10 cellular contexts compared by ENCODE assay signal in genomic region chr19:33883869-33884519, GRCh38.
A peak's percentile ranks its signal among the peaks of the same experiment; 100 is the strongest.
DNase-seq lines count a peak whose midpoint lies in the region; ATAC-seq, FAIRE-seq and TF ChIP-seq lines count a peak whose summit lies in the region.
"Had no signal": no experiment of that assay in that cellular context is flagged by ENCODE, and none has a peak within 500 bp of the region (broad histone marks: within the 10 kb centered on the region; RNA-seq: fewer than 3 reads in every experiment).

No MANE protein-coding gene starts in this region.

- no peaks in the 10 kb centered on the region for H3K36me3 Mint-ChIP-seq in astrocyte (ENCODE audit: low read depth, unreplicated experiment)
- no peaks in the 10 kb centered on the region for H3K36me3 Mint-ChIP-seq in T-helper 2 cell treated with Interferon-gamma antibody and Interleukin-4, amounts not matched to agents 5 μg/mL and 100 μg/mL, for 36 hours (ENCODE audit: low read depth)

- H3K9me3 ChIP-seq in HUES64 (ENCODE audit: insufficient read depth, low read depth, low read length) = no peaks in the 10 kb centered on the region
- no peaks in the 10 kb centered on the region for H3K9me3 ChIP-seq in astrocyte (ENCODE audit: insufficient read depth, low read depth, low read length)
- no peaks in the 10 kb centered on the region for H3K9me3 ChIP-seq in iPS-20b (ENCODE audit: insufficient read depth, low read depth, low read length)

- FAIRE-seq in astrocyte (lab: Jason Lieb, UNC) = no peak

- H3K4me1 ChIP-seq in HUES64 (ENCODE audit: insufficient read depth, low read length) (peaks cover 28% of the 10 kb centered on the region), astrocyte (ENCODE audit: insufficient read depth, low read length) (peaks cover 4% of the 10 kb centered on the region), iPS-20b (ENCODE audit: insufficient read depth, low read length) (peaks cover 11% of the 10 kb centered on the region)

- H3K9me3 Mint-ChIP-seq in astrocyte (ENCODE audit: unreplicated experiment) = peaks cover 2% of the 10 kb centered on the region
- no peaks in the 10 kb centered on the region for H3K9me3 Mint-ChIP-seq in T-helper 2 cell treated with Interferon-gamma antibody and Interleukin-4, amounts not matched to agents 5 μg/mL and 100 μg/mL, for 36 hours

- peak overlapping the region; percentile 64 for H2AFZ ChIP-seq in astrocyte (ENCODE audit: low read depth, low read length)

- peak overlapping the region; percentile 6; the same call in 1 of the 2 replicates for H3K9ac ChIP-seq in HUES64 (ENCODE audit: low read depth, low read length)
- H3K9ac ChIP-seq in astrocyte (ENCODE audit: low read length) = no peak overlapping the region
- H3K9ac ChIP-seq in iPS-20b (ENCODE audit: low read depth, low read length) = peak overlapping the region; percentile 77; the same call in 1 of the 2 replicates

- no peaks in the 10 kb centered on the region for H3K36me3 ChIP-seq in HUES64 (ENCODE audit: insufficient read depth, low read length)
- no peaks in the 10 kb centered on the region for H3K36me3 ChIP-seq in astrocyte (ENCODE audit: insufficient read depth, low read length)
- H3K36me3 ChIP-seq in iPS-20b (ENCODE audit: insufficient read depth, low read depth, low read length) = no peaks in the 10 kb centered on the region

- H3K4me3 ChIP-seq in HUES64 (ENCODE audit: low read length) (peak overlapping the region; percentile 5; the same call in 1 of the 2 replicates), astrocyte (ENCODE audit: insufficient read depth, low read depth, low read length) (no peak overlapping the region), iPS-20b (ENCODE audit: low read length) (peak overlapping the region; percentile 54), skeletal muscle cell (ENCODE audit: low read depth, low read length) (peak overlapping the region; percentile 0)

- H3K27me3 ChIP-seq in HUES64 (ENCODE audit: insufficient read depth, low read length) (no peaks in the 10 kb centered on the region), astrocyte (ENCODE audit: insufficient read depth, low read length) (no peaks in the 10 kb centered on the region), iPS-20b (ENCODE audit: insufficient read depth, low read length) (no peaks in the 10 kb centered on the region)

- no peak for TF ChIP-seq CTCF in astrocyte (IDR thresholded peaks at IDR 0.05; ENCODE audit: insufficient read depth, low read depth, low read length)

- no peak overlapping the region for H3K4me3 Mint-ChIP-seq in astrocyte (ENCODE audit: unreplicated experiment)
- H3K4me3 Mint-ChIP-seq in T-helper 2 cell treated with Interferon-gamma antibody and Interleukin-4, amounts not matched to agents 5 μg/mL and 100 μg/mL, for 36 hours = no peak overlapping the region

- no peak for ATAC-seq in HG02623 (IDR thresholded peaks at IDR 0.05; ENCODE audit: unreplicated experiment)

- no peaks in the 10 kb centered on the region for H4K20me1 ChIP-seq in astrocyte (ENCODE audit: insufficient read depth, low read length)

- peak overlapping the region; percentile 82 for H3K27ac ChIP-seq in HUES64 (ENCODE audit: low read depth, low read length)
- H3K27ac ChIP-seq in astrocyte (ENCODE audit: low read depth, low read length) = no peak overlapping the region
- H3K27ac ChIP-seq in iPS-20b (ENCODE audit: low read length) = peak overlapping the region; percentile 4

- H3K27ac Mint-ChIP-seq in astrocyte (ENCODE audit: unreplicated experiment) = peak overlapping the region; percentile 64
- H3K27ac Mint-ChIP-seq in T-helper 2 cell treated with Interferon-gamma antibody and Interleukin-4, amounts not matched to agents 5 μg/mL and 100 μg/mL, for 36 hours = no peak overlapping the region

- peak overlapping the region; percentile 61 for H3K4me2 ChIP-seq in astrocyte (ENCODE audit: low read length)

- no peak for DNase-seq in astrocyte (ENCODE audit: low read depth)
- DNase-seq in skeletal muscle cell (ENCODE audit: low read depth) = no peak
- DNase-seq in cerebellum (ENCODE audit: low spot score) = no peak
- DNase-seq in nucleus accumbens (lab: John Stamatoyannopoulos, UW) = no peak
- DNase-seq in T-helper 2 cell treated with Interferon-gamma antibody and Interleukin-4, amounts not matched to agents 5 μg/mL and 100 μg/mL, for 36 hours (ENCODE audit: low spot score) = no peak
- DNase-seq: foreskin melanocyte, NCI-H2107 had no signal

- peaks cover 12% of the 10 kb centered on the region for H3K27me3 Mint-ChIP-seq in astrocyte (ENCODE audit: low read depth, unreplicated experiment)
- H3K27me3 Mint-ChIP-seq in T-helper 2 cell treated with Interferon-gamma antibody and Interleukin-4, amounts not matched to agents 5 μg/mL and 100 μg/mL, for 36 hours (ENCODE audit: low read depth) = peaks cover 3% of the 10 kb centered on the region

- 9% methylated on average over 12 of the region's 12 CpGs for WGBS in HUES64

- peaks cover 5% of the 10 kb centered on the region for H3K4me1 Mint-ChIP-seq in astrocyte (ENCODE audit: low read depth, unreplicated experiment)
- no peaks in the 10 kb centered on the region for H3K4me1 Mint-ChIP-seq in T-helper 2 cell treated with Interferon-gamma antibody and Interleukin-4, amounts not matched to agents 5 μg/mL and 100 μg/mL, for 36 hours (ENCODE audit: low read depth)

- H3K79me2 ChIP-seq in astrocyte (ENCODE audit: insufficient read depth, low read length) = no peaks in the 10 kb centered on the region
